ENCODE assay signal across 21 cellular contexts in the genomic region with DNA sequence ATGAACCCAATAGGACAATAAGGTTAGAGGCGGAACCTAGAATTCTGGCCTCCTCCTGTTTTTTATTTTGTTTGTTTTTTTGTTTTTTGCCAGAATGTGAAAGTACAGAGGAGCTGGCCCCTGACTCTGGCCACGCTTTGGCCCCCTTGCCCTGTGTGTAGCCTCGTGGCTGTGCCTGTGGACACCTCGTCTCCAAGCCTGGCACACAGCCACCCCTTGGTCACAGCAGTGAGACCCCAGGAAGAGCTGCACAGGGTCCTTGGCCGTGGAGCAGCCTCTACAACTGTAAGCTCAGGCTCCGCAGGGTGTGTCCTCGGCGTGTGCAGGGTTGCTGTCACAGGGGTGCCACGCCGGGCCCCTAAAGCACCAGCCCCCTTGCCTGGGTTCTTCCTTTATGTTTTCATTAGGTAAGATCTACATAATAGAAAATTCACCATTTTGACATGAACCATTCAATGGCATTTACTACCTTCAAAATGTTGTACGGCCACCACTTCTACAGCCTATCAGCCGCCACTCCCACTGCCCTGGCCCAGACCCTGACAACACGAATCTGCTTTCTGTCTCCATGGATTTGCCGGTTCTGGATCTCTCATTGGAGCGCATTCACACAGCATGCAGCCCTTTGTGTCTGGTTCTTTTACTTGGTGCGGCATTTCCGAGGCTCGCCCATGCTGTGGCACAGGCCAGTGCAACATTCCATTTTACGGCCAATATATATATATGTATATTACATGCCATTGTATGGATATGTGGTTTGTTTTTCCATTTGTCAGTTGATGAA. TPM values are rescaled to one million over a fixed set of nuclear protein-coding genes. Genes with fewer than 3 reads are reported as not detected.
DNase-seq lines count a peak whose midpoint lies in the region; ATAC-seq and TF ChIP-seq lines count a peak whose summit lies in the region.
"Had no signal": no experiment of that assay in that cellular context is flagged by ENCODE, and none has a peak within 500 bp of the region (broad histone marks: within the 10 kb centered on the region; RNA-seq: fewer than 3 reads in every experiment).

No MANE protein-coding gene starts in this region.

- H3K9me3 Mint-ChIP-seq in activated naive CD4-positive, alpha-beta T cell treated with anti-CD3 and anti-CD28 coated beads, Interleukin-2, amount 10 ng/mL, durations not matched to agents 7 days and 5 days = no peaks in the 10 kb centered on the region
- no peaks in the 10 kb centered on the region for H3K9me3 Mint-ChIP-seq in activated naive CD4-positive, alpha-beta T cell treated with anti-CD3 and anti-CD28 coated beads for 36 hours
- no peaks in the 10 kb centered on the region for H3K9me3 Mint-ChIP-seq in chondrocyte (ENCODE audit: low read depth)
- H3K9me3 Mint-ChIP-seq in naive B cell = no peaks in the 10 kb centered on the region
- H3K9me3 Mint-ChIP-seq: IgD-negative memory B cell; neural crest cell; T-helper 2 cell treated with Interferon-gamma antibody and Interleukin-4, amounts not matched to agents 5 μg/mL and 100 μg/mL, for 36 hours had no signal

- DNase-seq in activated naive CD4-positive, alpha-beta T cell treated with anti-CD3 and anti-CD28 coated beads, Interleukin-2, amount 10 ng/mL, durations not matched to agents 7 days and 5 days = no peak
- no peak for DNase-seq in activated naive CD4-positive, alpha-beta T cell treated with anti-CD3 and anti-CD28 coated beads for 36 hours
- peak; percentile 87 for DNase-seq in chondrocyte (ENCODE audit: low spot score)
- DNase-seq in naive B cell = no peak
- no peak for DNase-seq in mucosa of gallbladder (ENCODE audit: low spot score)
- no peak for DNase-seq in NCI-H146 treated with DMSO at 0.1 percent for 48 hours (lab: John Stamatoyannopoulos, UW; ENCODE audit: unreplicated experiment)
- DNase-seq: activated CD4-positive, alpha-beta T cell treated with anti-CD3 and anti-CD28 coated beads, Interleukin-2, amount 50 U/mL, for 4 hours; NCI-H1436 treated with DMSO at 0.1 percent for 48 hours; NCI-H526 treated with DMSO at 0.1 percent for 48 hours; small intestine; stimulated activated naive CD4-positive, alpha-beta T cell treated with Interleukin-2 at 50 U/mL for 16 hours; WERI-Rb-1 had no signal

- no peak for ATAC-seq in naive B cell (ENCODE audit: low read depth in 2 of 2)
- no peak for ATAC-seq in HG03432 (IDR thresholded peaks at IDR 0.05; ENCODE audit: unreplicated experiment)

- H3K4me1 ChIP-seq in stomach smooth muscle (ENCODE audit: control insufficient read depth, insufficient read depth, low read length) = peaks cover 18% of the 10 kb centered on the region
- H3K4me1 ChIP-seq: tibial artery had no signal

- peaks cover 3% of the 10 kb centered on the region for H3K27me3 Mint-ChIP-seq in activated naive CD4-positive, alpha-beta T cell treated with anti-CD3 and anti-CD28 coated beads, Interleukin-2, amount 10 ng/mL, durations not matched to agents 7 days and 5 days
- H3K27me3 Mint-ChIP-seq in activated naive CD4-positive, alpha-beta T cell treated with anti-CD3 and anti-CD28 coated beads for 36 hours (ENCODE audit: low read depth) = no peaks in the 10 kb centered on the region
- H3K27me3 Mint-ChIP-seq in chondrocyte (ENCODE audit: low read depth) (no peaks in the 10 kb centered on the region), naive B cell (no peaks in the 10 kb centered on the region)
- H3K27me3 Mint-ChIP-seq: B cell, IgD-negative memory B cell had no signal

- no peaks in the 10 kb centered on the region for H3K9me3 ChIP-seq in stomach smooth muscle (ENCODE audit: control insufficient read depth in 2 of 2, low read length in 2 of 2)
- H3K9me3 ChIP-seq: tibial artery had no signal

- no peaks in the 10 kb centered on the region for H3K36me3 ChIP-seq in stomach smooth muscle (ENCODE audit: control insufficient read depth in 2 of 2, insufficient read depth in 2 of 2, low read length in 2 of 2)
- H3K36me3 ChIP-seq: tibial artery, WERI-Rb-1 had no signal

- peaks cover 3% of the 10 kb centered on the region for H3K36me3 Mint-ChIP-seq in activated naive CD4-positive, alpha-beta T cell treated with anti-CD3 and anti-CD28 coated beads, Interleukin-2, amount 10 ng/mL, durations not matched to agents 7 days and 5 days
- no peaks in the 10 kb centered on the region for H3K36me3 Mint-ChIP-seq in activated naive CD4-positive, alpha-beta T cell treated with anti-CD3 and anti-CD28 coated beads for 36 hours (ENCODE audit: low read depth)
- H3K36me3 Mint-ChIP-seq in chondrocyte (ENCODE audit: low read depth) (peaks cover 6% of the 10 kb centered on the region), naive B cell (peaks cover 7 to 12% of the 10 kb centered on the region in 2 donors)

- CTCF ChIA-PET in activated naive CD4-positive, alpha-beta T cell treated with anti-CD3 and anti-CD28 coated beads, Interleukin-2, amount 10 ng/mL, durations not matched to agents 7 days and 5 days (lab: Charles Lee) = no interaction called here
- CTCF ChIA-PET in activated naive CD4-positive, alpha-beta T cell treated with anti-CD3 and anti-CD28 coated beads for 36 hours (lab: Charles Lee) = interaction anchor here (0.6 to 2.4 kb wide), 3 partner anchors 29 to 407 kb away, joined by 3 to 9 read pairs (median 4); no protein-coding TSS in a partner anchor

- peaks cover 13% of the 10 kb centered on the region for H3K4me1 Mint-ChIP-seq in activated naive CD4-positive, alpha-beta T cell treated with anti-CD3 and anti-CD28 coated beads, Interleukin-2, amount 10 ng/mL, durations not matched to agents 7 days and 5 days
- peaks cover 21% of the 10 kb centered on the region for H3K4me1 Mint-ChIP-seq in activated naive CD4-positive, alpha-beta T cell treated with anti-CD3 and anti-CD28 coated beads for 36 hours (ENCODE audit: low read depth)
- H3K4me1 Mint-ChIP-seq in chondrocyte (ENCODE audit: low read depth) (peaks cover 10% of the 10 kb centered on the region), naive B cell (peaks cover 61 to 88% (median 65%) of the 10 kb centered on the region in 3 donors)

- H3K27ac Mint-ChIP-seq in activated naive CD4-positive, alpha-beta T cell treated with anti-CD3 and anti-CD28 coated beads, Interleukin-2, amount 10 ng/mL, durations not matched to agents 7 days and 5 days = peak overlapping the region; percentile 29
- no peak overlapping the region for H3K27ac Mint-ChIP-seq in activated naive CD4-positive, alpha-beta T cell treated with anti-CD3 and anti-CD28 coated beads for 36 hours
- no peak overlapping the region for H3K27ac Mint-ChIP-seq in chondrocyte (ENCODE audit: unreplicated experiment)
- peak overlapping the region in 5 of 6 donors; percentile 2 to 92 (median 85) for H3K27ac Mint-ChIP-seq in naive B cell
- H3K27ac Mint-ChIP-seq: T-helper 2 cell treated with Interferon-gamma antibody and Interleukin-4, amounts not matched to agents 5 μg/mL and 100 μg/mL, for 36 hours had no signal

- no peak overlapping the region for H3K4me3 Mint-ChIP-seq in activated naive CD4-positive, alpha-beta T cell treated with anti-CD3 and anti-CD28 coated beads, Interleukin-2, amount 10 ng/mL, durations not matched to agents 7 days and 5 days
- no peak overlapping the region for H3K4me3 Mint-ChIP-seq in activated naive CD4-positive, alpha-beta T cell treated with anti-CD3 and anti-CD28 coated beads for 36 hours
- H3K4me3 Mint-ChIP-seq in chondrocyte (ENCODE audit: unreplicated experiment) (no peak overlapping the region), naive B cell (peak overlapping the region in 1 of 8 donors; percentile 53)
- H3K4me3 Mint-ChIP-seq: neural crest cell; T-helper 2 cell treated with Interferon-gamma antibody and Interleukin-4, amounts not matched to agents 5 μg/mL and 100 μg/mL, for 36 hours had no signal

- H3K27ac ChIP-seq in stomach smooth muscle (ENCODE audit: low read length) = peak overlapping the region; percentile 64
- H3K27ac ChIP-seq: tibial artery, WERI-Rb-1 had no signal

- H3K27me3 ChIP-seq in stomach smooth muscle (ENCODE audit: control insufficient read depth in 1 of 2, insufficient read depth in 2 of 2, low read length in 2 of 2) = no peaks in the 10 kb centered on the region
- H3K27me3 ChIP-seq: tibial artery had no signal

- H3K4me3 ChIP-seq in stomach smooth muscle (ENCODE audit: low read length in 2 of 2) = no peak overlapping the region
- H3K4me3 ChIP-seq: tibial artery had no signal

- no peak for TF ChIP-seq CTCF in chondrocyte (IDR thresholded peaks at IDR 0.05)

- peak overlapping the region in 1 of 2 donors; percentile 4 for H3K9ac ChIP-seq in stomach smooth muscle (ENCODE audit: low read length in 2 of 2)

- intact Hi-C loops in activated naive CD4-positive, alpha-beta T cell treated with anti-CD3 and anti-CD28 coated beads for 36 hours (cut with micrococcal nuclease) = no loop called here

RNA-seq across cellular contexts. Expression of gene AMZ1, which starts 51.0 kb away (rescaled TPM):
- total RNA-seq in activated naive CD4-positive, alpha-beta T cell treated with anti-CD3 and anti-CD28 coated beads for 36 hours = under 1 TPM; 0.36 to 0.47 TPM
- total RNA-seq in chondrocyte (9.1 to 11.1 TPM (median 9.6 TPM) in 3 replicates), mucosa of gallbladder (0.35 TPM)
- polyA plus RNA-seq in naive B cell (ENCODE audit: low read depth in 6 of 6) = 1 to 10 TPM in 5 of 6 donors, not detected in 1; 1.4 to 3.3 (median 2.7) TPM
- total RNA-seq: MCF 10A, neural crest cell, pulmonary artery endothelial cell had no signal

Comparison
In these comparisons a context has a peak if more than half of its experiments do, and no peak if none do; other contexts are left out.
1. H3K27ac Mint-ChIP-seq: peak in activated naive CD4-positive, alpha-beta T cell treated with anti-CD3 and anti-CD28 coated beads, Interleukin-2, amount 10 ng/mL, durations not matched to agents 7 days and 5 days (single experiment) and naive B cell (5 of 6); none in activated naive CD4-positive, alpha-beta T cell treated with anti-CD3 and anti-CD28 coated beads for 36 hours (single experiment) and chondrocyte (single experiment).